ENCODE assay signal across 21 cellular contexts in genomic region chr4:99876946-99877345, GRCh38. TPM values are rescaled to one million over a fixed set of nuclear protein-coding genes. Genes with fewer than 3 reads are reported as not detected.
A peak's percentile ranks its signal among the peaks of the same experiment; 100 is the strongest.
DNase-seq lines count a peak whose midpoint lies in the region; ATAC-seq and TF ChIP-seq lines count a peak whose summit lies in the region.
"Had no signal": no experiment of that assay in that cellular context is flagged by ENCODE, and none has a peak within 500 bp of the region (broad histone marks: within the 10 kb centered on the region; RNA-seq: fewer than 3 reads in every experiment).

No MANE protein-coding gene starts in this region.

- no peak overlapping the region for H3K14ac ChIP-seq in trophoblast cell (ENCODE audit: low read length)

- CTCF ChIA-PET in activated CD8-positive, alpha-beta T cell treated with anti-CD3 and anti-CD28 coated beads, Interleukin-2, amount 10 ng/mL, durations not matched to agents 7 days and 5 days (lab: Charles Lee), result no interaction called here
- CTCF ChIA-PET in activated CD8-positive, alpha-beta T cell treated with anti-CD3 and anti-CD28 coated beads for 36 hours (lab: Charles Lee), result interaction anchor here (1.6 to 1.8 kb wide), 2 partner anchors 68 to 72 kb away, joined by 3 to 5 read pairs; no protein-coding TSS in a partner anchor

- in situ Hi-C loops in G401 (cut with HindIII; ENCODE audit: low sequenced_read_pairs), result no loop called here

- H4K91ac ChIP-seq in trophoblast cell (ENCODE audit: low read depth, low read length), result no peak overlapping the region

- no peak overlapping the region for H3K9ac ChIP-seq in trophoblast cell (ENCODE audit: low read length)

- no peaks in the 10 kb centered on the region for H3K27me3 ChIP-seq in esophagus muscularis mucosa
- no peaks in the 10 kb centered on the region for H3K27me3 ChIP-seq in trophoblast cell (ENCODE audit: insufficient read depth, low read length)

- intact Hi-C loops in activated CD8-positive, alpha-beta T cell treated with anti-CD3 and anti-CD28 coated beads for 36 hours (cut with micrococcal nuclease), result no loop called here
- intact Hi-C loops in esophagus muscularis mucosa (cut with DNase I), result no loop called here

- POLR2A ChIA-PET in activated CD8-positive, alpha-beta T cell treated with anti-CD3 and anti-CD28 coated beads, Interleukin-2, amount 10 ng/mL, durations not matched to agents 7 days and 5 days (lab: Charles Lee), result no interaction called here
- POLR2A ChIA-PET in activated CD8-positive, alpha-beta T cell treated with anti-CD3 and anti-CD28 coated beads for 36 hours (lab: Charles Lee), result no interaction called here

- H4K12ac ChIP-seq in trophoblast cell (ENCODE audit: low read depth, low read length), result no peak overlapping the region

- no peaks in the 10 kb centered on the region for H3K79me1 ChIP-seq in trophoblast cell (ENCODE audit: low read length)

- H3K4ac ChIP-seq in trophoblast cell (ENCODE audit: low read depth, low read length), result no peak overlapping the region

- no peaks in the 10 kb centered on the region for H3K4me1 Mint-ChIP-seq in activated CD8-positive, alpha-beta T cell treated with anti-CD3 and anti-CD28 coated beads, Interleukin-2, amount 10 ng/mL, durations not matched to agents 7 days and 5 days (ENCODE audit: low read depth)
- H3K4me1 Mint-ChIP-seq in activated CD8-positive, alpha-beta T cell treated with anti-CD3 and anti-CD28 coated beads for 36 hours (ENCODE audit: low read depth), result no peaks in the 10 kb centered on the region
- H3K4me1 Mint-ChIP-seq in T-helper 17 cell, result peaks cover 7% of the 10 kb centered on the region

- peaks cover 28 to 48% (median 43%) of the 10 kb centered on the region in 4 donors for H3K36me3 ChIP-seq in esophagus muscularis mucosa
- H3K36me3 ChIP-seq in trophoblast cell (ENCODE audit: control insufficient read depth in 1 of 2, insufficient read depth in 2 of 2, low read length in 2 of 2), result peaks cover 3 to 10% of the 10 kb centered on the region in 2 experiments

- H3K27ac ChIP-seq in esophagus muscularis mucosa (replicated peaks in 1 of 4), result peak overlapping the region in 3 of 4 donors; percentile 26 to 54 (median 39)
- H3K27ac ChIP-seq in trophoblast cell (ENCODE audit: low read depth, low read length), result no peak overlapping the region
- H3K27ac ChIP-seq: C4-2B, RWPE1 had no signal

- H3K23ac ChIP-seq in trophoblast cell (ENCODE audit: low read length), result no peak overlapping the region

- no peaks in the 10 kb centered on the region for H3K27me3 Mint-ChIP-seq in activated CD8-positive, alpha-beta T cell treated with anti-CD3 and anti-CD28 coated beads, Interleukin-2, amount 10 ng/mL, durations not matched to agents 7 days and 5 days (ENCODE audit: low read depth)
- H3K27me3 Mint-ChIP-seq in activated CD8-positive, alpha-beta T cell treated with anti-CD3 and anti-CD28 coated beads for 36 hours, result no peaks in the 10 kb centered on the region
- no peaks in the 10 kb centered on the region for H3K27me3 Mint-ChIP-seq in T-helper 17 cell

- H3K4me1 ChIP-seq in esophagus muscularis mucosa (peaks cover 0 to 10% (median 0%) of the 10 kb centered on the region in 4 donors), trophoblast cell (ENCODE audit: control insufficient read depth in 1 of 2, insufficient read depth in 2 of 2, low read length in 2 of 2) (peaks cover 2% of the 10 kb centered on the region in 2 experiments)

- H3K79me2 ChIP-seq in trophoblast cell (ENCODE audit: control insufficient read depth, insufficient read depth, low read length, poor library complexity), result no peaks in the 10 kb centered on the region

- no peak overlapping the region for H3K4me3 Mint-ChIP-seq in activated CD8-positive, alpha-beta T cell treated with anti-CD3 and anti-CD28 coated beads, Interleukin-2, amount 10 ng/mL, durations not matched to agents 7 days and 5 days
- H3K4me3 Mint-ChIP-seq in activated CD8-positive, alpha-beta T cell treated with anti-CD3 and anti-CD28 coated beads for 36 hours, result no peak overlapping the region
- no peak overlapping the region for H3K4me3 Mint-ChIP-seq in T-helper 17 cell

- H3K9me3 ChIP-seq in T-helper 17 cell (ENCODE audit: control insufficient read depth, low read length, poor library complexity, severe bottlenecking) (no peaks in the 10 kb centered on the region), esophagus muscularis mucosa (no peaks in the 10 kb centered on the region), trophoblast cell (ENCODE audit: insufficient read depth, low read depth, low read length) (no peaks in the 10 kb centered on the region)

- H2AK5ac ChIP-seq in trophoblast cell (ENCODE audit: low read length), result no peak overlapping the region

- H3K4me2 ChIP-seq in trophoblast cell (ENCODE audit: low read length), result no peak overlapping the region

- H3K4me3 ChIP-seq in esophagus muscularis mucosa, result no peak overlapping the region
- H3K4me3 ChIP-seq in trophoblast cell (ENCODE audit: low read depth, low read length), result no peak overlapping the region

- no peak overlapping the region for H2AFZ ChIP-seq in trophoblast cell (ENCODE audit: insufficient read depth, low read length, poor library complexity)

- TF ChIP-seq POLR2A in esophagus muscularis mucosa (IDR thresholded peaks at IDR 0.05; ENCODE audit: low read depth), result no peak

- no peak for TF ChIP-seq CTCF in activated CD8-positive, alpha-beta T cell treated with anti-CD3 and anti-CD28 coated beads for 36 hours (IDR thresholded peaks at IDR 0.05)
- TF ChIP-seq CTCF in esophagus muscularis mucosa (IDR thresholded peaks at IDR 0.05), result no peak

- no peak overlapping the region for H3K18ac ChIP-seq in trophoblast cell (ENCODE audit: low read length)

- H3K27ac Mint-ChIP-seq in activated CD8-positive, alpha-beta T cell treated with anti-CD3 and anti-CD28 coated beads, Interleukin-2, amount 10 ng/mL, durations not matched to agents 7 days and 5 days, result peak overlapping the region; percentile 4
- no peak overlapping the region for H3K27ac Mint-ChIP-seq in activated CD8-positive, alpha-beta T cell treated with anti-CD3 and anti-CD28 coated beads for 36 hours
- H3K27ac Mint-ChIP-seq in T-helper 17 cell, result peak overlapping the region; percentile 57

- no peak for TF ChIP-seq EP300 in esophagus muscularis mucosa (IDR thresholded peaks at IDR 0.05)

- H2BK5ac ChIP-seq in trophoblast cell (ENCODE audit: low read depth, low read length, poor library complexity), result no peak overlapping the region

- H3K9me3 Mint-ChIP-seq in activated CD8-positive, alpha-beta T cell treated with anti-CD3 and anti-CD28 coated beads, Interleukin-2, amount 10 ng/mL, durations not matched to agents 7 days and 5 days (ENCODE audit: insufficient read depth), result no peaks in the 10 kb centered on the region
- H3K9me3 Mint-ChIP-seq in activated CD8-positive, alpha-beta T cell treated with anti-CD3 and anti-CD28 coated beads for 36 hours, result no peaks in the 10 kb centered on the region

- H2BK12ac ChIP-seq in trophoblast cell (ENCODE audit: low read length), result no peak overlapping the region

- DNase-seq in activated CD8-positive, alpha-beta T cell treated with anti-CD3 and anti-CD28 coated beads, Interleukin-2, amount 10 ng/mL, durations not matched to agents 7 days and 5 days, result no peak
- no peak for DNase-seq in activated CD8-positive, alpha-beta T cell treated with anti-CD3 and anti-CD28 coated beads for 36 hours
- DNase-seq in T-helper 17 cell (no peak), esophagus muscularis mucosa (ENCODE audit: extremely low spot score) (no peak), trophoblast cell (peak; percentile 23 to 81), T-helper 9 cell (no peak), G401 (ENCODE audit: low spot score) (no peak), LoVo (ENCODE audit: low spot score) (no peak)
- DNase-seq: AML-193; DMS53; GF-D8; KG1; NCI-H1105 treated with DMSO at 0.1 percent for 48 hours; NCI-H2081; NCI-H2171; NCI-H345; NCI-H524; NCI-H774; NK-92 treated with Interleukin-12 subunit alpha and Interleukin-12 subunit beta, amount 100 ng/mL, for 24 hours had no signal

- no peak overlapping the region for H4K8ac ChIP-seq in trophoblast cell (ENCODE audit: low read depth, low read length)

- WGBS in esophagus muscularis mucosa, result 80% methylated on average over 3 of the region's 3 CpGs
- no CpG with 5 or more reads among the region's 3 CpGs for WGBS in trophoblast cell (ENCODE audit: extremely low coverage, insufficient coverage, insufficient read length)

- no peak for ATAC-seq in activated CD8-positive, alpha-beta T cell treated with anti-CD3 and anti-CD28 coated beads, Interleukin-2, amount 10 ng/mL, durations not matched to agents 7 days and 5 days
- no peak for ATAC-seq in activated CD8-positive, alpha-beta T cell treated with anti-CD3 and anti-CD28 coated beads for 36 hours
- ATAC-seq in T-helper 17 cell, result no peak

- H3K36me3 Mint-ChIP-seq in activated CD8-positive, alpha-beta T cell treated with anti-CD3 and anti-CD28 coated beads, Interleukin-2, amount 10 ng/mL, durations not matched to agents 7 days and 5 days (ENCODE audit: low read depth), result peaks cover 31% of the 10 kb centered on the region
- H3K36me3 Mint-ChIP-seq in activated CD8-positive, alpha-beta T cell treated with anti-CD3 and anti-CD28 coated beads for 36 hours (ENCODE audit: low read depth), result peaks cover 9% of the 10 kb centered on the region
- peaks cover 12% of the 10 kb centered on the region for H3K36me3 Mint-ChIP-seq in T-helper 17 cell (ENCODE audit: low read depth)

- H2BK120ac ChIP-seq in trophoblast cell (ENCODE audit: insufficient read depth, low read length, poor library complexity), result no peak overlapping the region

RNA-seq across cellular contexts. Expression of gene LAMTOR3, which starts 17.3 kb away (rescaled TPM):
- total RNA-seq in activated CD8-positive, alpha-beta T cell treated with anti-CD3 and anti-CD28 coated beads, Interleukin-2, amount 10 ng/mL, durations not matched to agents 7 days and 5 days, result 10 to 100 TPM; 26.8 to 28.8 TPM
- 10 to 100 TPM; 23.2 to 23.5 TPM for total RNA-seq in activated CD8-positive, alpha-beta T cell treated with anti-CD3 and anti-CD28 coated beads for 36 hours
- total RNA-seq in T-helper 17 cell (10 to 100 TPM; 17.9 to 22.4 TPM), esophagus muscularis mucosa (10 to 100 TPM; 22.6 to 50.3 (median 44.5) TPM)
- polyA plus RNA-seq in trophoblast cell (2013), result 57.9 and 58.3 TPM in 2 replicates
- 53.4 and 56.5 TPM in 2 replicates for total RNA-seq in G401 (2014; rRNA removed; shearing (Covaris generic))

Comparison
In these comparisons a context has a peak if more than half of its experiments do, and no peak if none do; other contexts are left out.
1. DNase-seq: peak in trophoblast cell (2 of 2); none in activated CD8-positive, alpha-beta T cell treated with anti-CD3 and anti-CD28 coated beads, Interleukin-2, amount 10 ng/mL, durations not matched to agents 7 days and 5 days (single experiment), activated CD8-positive, alpha-beta T cell treated with anti-CD3 and anti-CD28 coated beads for 36 hours (single experiment), T-helper 17 cell (0 of 3), esophagus muscularis mucosa (single experiment), T-helper 9 cell (single experiment), G401 (single experiment) and LoVo (single experiment).